Comparison of ENCODE assay signal across 8 cellular contexts in genomic region chr14:67411820-67412421, GRCh38. TPM values are rescaled to one million over a fixed set of nuclear protein-coding genes. Genes with fewer than 3 reads are reported as not detected.
A peak's percentile ranks its signal among the peaks of the same experiment; 100 is the strongest.
DNase-seq lines count a peak whose midpoint lies in the region; ATAC-seq and TF ChIP-seq lines count a peak whose summit lies in the region.

PLEK2 (minus strand) TSS chr14:67412165; CDS start chr14:67412059, 106 bp downstream.

- TF ChIP-seq CTCF in MCF 10A (IDR thresholded peaks at IDR 0.05; ENCODE audit: unreplicated experiment) = no peak
- TF ChIP-seq CTCF in right lobe of liver (IDR thresholded peaks at IDR 0.05) = no peak

- H3K27ac Mint-ChIP-seq in T-helper 1 cell treated with Interleukin-12 subunit alpha and Interleukin-12 subunit beta and Interleukin-4 antibody, amounts not matched to agents 30 μg/mL and 1 μg/mL, for 36 hours = no peak within 1 kb of the TSS
- peak within 1 kb of the TSS; percentile 63 for H3K27ac Mint-ChIP-seq in MCF 10A (ENCODE audit: low read depth, unreplicated experiment)
- no peak within 1 kb of the TSS for H3K27ac Mint-ChIP-seq in stimulated activated memory B cell treated with anti-CD40 and anti-IgM and Interleukin-4, amounts not matched to agents 10 μg/mL and 1 μg/mL and 100 μg/mL, for 72 hours

- no peaks in the 10 kb centered on the region for H3K36me3 ChIP-seq in right lobe of liver
- no peaks in the 10 kb centered on the region for H3K36me3 ChIP-seq in SJCRH30

- TF ChIP-seq POLR2A in right lobe of liver (IDR thresholded peaks at IDR 0.05) = peak; percentile 28

- DNase-seq in GM04504 (ENCODE audit: low read depth) = peak; percentile 20
- DNase-seq in MCF 10A (ENCODE audit: unreplicated experiment) = peak; percentile 81
- peak; percentile 69 to 78 (median 71) for DNase-seq in right lobe of liver
- no peak for DNase-seq in SJCRH30

- H3K4me1 Mint-ChIP-seq in T-helper 1 cell treated with Interleukin-12 subunit alpha and Interleukin-12 subunit beta and Interleukin-4 antibody, amounts not matched to agents 30 μg/mL and 1 μg/mL, for 36 hours (ENCODE audit: low read depth) = peaks cover 4% of the 10 kb centered on the region
- peaks cover 24% of the 10 kb centered on the region for H3K4me1 Mint-ChIP-seq in MCF 10A (ENCODE audit: insufficient read depth, unreplicated experiment)
- peaks cover 17% of the 10 kb centered on the region for H3K4me1 Mint-ChIP-seq in stimulated activated memory B cell treated with anti-CD40 and anti-IgM and Interleukin-4, amounts not matched to agents 10 μg/mL and 1 μg/mL and 100 μg/mL, for 72 hours

- H3K36me3 Mint-ChIP-seq in T-helper 1 cell treated with Interleukin-12 subunit alpha and Interleukin-12 subunit beta and Interleukin-4 antibody, amounts not matched to agents 30 μg/mL and 1 μg/mL, for 36 hours (ENCODE audit: low read depth) = no peaks in the 10 kb centered on the region
- no peaks in the 10 kb centered on the region for H3K36me3 Mint-ChIP-seq in MCF 10A (ENCODE audit: insufficient read depth, unreplicated experiment)
- no peaks in the 10 kb centered on the region for H3K36me3 Mint-ChIP-seq in stimulated activated memory B cell treated with anti-CD40 and anti-IgM and Interleukin-4, amounts not matched to agents 10 μg/mL and 1 μg/mL and 100 μg/mL, for 72 hours

- H3K4me1 ChIP-seq in right lobe of liver = peaks cover 0 to 12% (median 0%) of the 10 kb centered on the region in 4 donors
- H3K4me1 ChIP-seq in SJCRH30 = peaks cover 4% of the 10 kb centered on the region; the same call in 1 of the 2 replicates

- H3K27ac ChIP-seq in right lobe of liver = peak within 1 kb of the TSS in 1 of 3 donors; percentile 58
- no peak within 1 kb of the TSS for H3K27ac ChIP-seq in SJCRH30

- H3K4me3 ChIP-seq in right lobe of liver = peak within 1 kb of the TSS; percentile 35 to 60 (median 59)
- H3K4me3 ChIP-seq in SJCRH30 = no peak within 1 kb of the TSS

- POLR2A ChIA-PET in MCF 10A (lab: Yijun Ruan, JAX) = interaction anchor here (0.7 to 1.8 kb wide), 6 partner anchors 17 to 1131 kb away, joined by 3 to 13 read pairs (median 4); partner anchors contain the start of genes ATP6V1D and EIF2S1

- H3K9me3 Mint-ChIP-seq in T-helper 1 cell treated with Interleukin-12 subunit alpha and Interleukin-12 subunit beta and Interleukin-4 antibody, amounts not matched to agents 30 μg/mL and 1 μg/mL, for 36 hours = no peaks in the 10 kb centered on the region
- no peaks in the 10 kb centered on the region for H3K9me3 Mint-ChIP-seq in MCF 10A (ENCODE audit: unreplicated experiment)
- H3K9me3 Mint-ChIP-seq in stimulated activated memory B cell treated with anti-CD40 and anti-IgM and Interleukin-4, amounts not matched to agents 10 μg/mL and 1 μg/mL and 100 μg/mL, for 72 hours = no peaks in the 10 kb centered on the region

- no TSS peak for BruUV-seq in MCF 10A (replicated peaks; lab: Mats Ljungman, UMichigan)

- H3K27me3 Mint-ChIP-seq in T-helper 1 cell treated with Interleukin-12 subunit alpha and Interleukin-12 subunit beta and Interleukin-4 antibody, amounts not matched to agents 30 μg/mL and 1 μg/mL, for 36 hours (ENCODE audit: low read depth) = peaks cover 15% of the 10 kb centered on the region
- no peaks in the 10 kb centered on the region for H3K27me3 Mint-ChIP-seq in MCF 10A (ENCODE audit: insufficient read depth, unreplicated experiment)
- H3K27me3 Mint-ChIP-seq in stimulated activated memory B cell treated with anti-CD40 and anti-IgM and Interleukin-4, amounts not matched to agents 10 μg/mL and 1 μg/mL and 100 μg/mL, for 72 hours = peaks cover 28% of the 10 kb centered on the region

- H3K27me3 ChIP-seq in right lobe of liver (no peaks in the 10 kb centered on the region), SJCRH30 (no peaks in the 10 kb centered on the region)

- no peaks in the 10 kb centered on the region for H3K9me3 ChIP-seq in right lobe of liver
- H3K9me3 ChIP-seq in SJCRH30 (replicated peaks) = no peaks in the 10 kb centered on the region

- intact Hi-C loops in MCF 10A (cut with micrococcal nuclease) = no loop called here
- intact Hi-C loops in right lobe of liver (cut with DNase I) = no loop called here

- CTCF ChIA-PET in MCF 10A (lab: Yijun Ruan, JAX) = interaction anchor here (0.6 to 2.4 kb wide), 9 partner anchors 10 to 1899 kb away, joined by 3 to 19 read pairs (median 3); no protein-coding TSS in a partner anchor

- 4% methylated on average over 12 of the region's 63 CpGs for WGBS in right lobe of liver (ENCODE audit: insufficient coverage, low coverage, low lambda C conversion rate, missing lambda C conversion rate)

- H3K4me3 Mint-ChIP-seq in T-helper 1 cell treated with Interleukin-12 subunit alpha and Interleukin-12 subunit beta and Interleukin-4 antibody, amounts not matched to agents 30 μg/mL and 1 μg/mL, for 36 hours = peak within 1 kb of the TSS; percentile 48
- peak within 1 kb of the TSS; percentile 84 for H3K4me3 Mint-ChIP-seq in MCF 10A (ENCODE audit: unreplicated experiment)
- H3K4me3 Mint-ChIP-seq in stimulated activated memory B cell treated with anti-CD40 and anti-IgM and Interleukin-4, amounts not matched to agents 10 μg/mL and 1 μg/mL and 100 μg/mL, for 72 hours = peak within 1 kb of the TSS; percentile 36

- peak; percentile 55 to 69 (median 61) for ATAC-seq in right lobe of liver
- no peak for ATAC-seq in stimulated activated memory B cell treated with anti-CD40 and anti-IgM and Interleukin-4, amounts not matched to agents 10 μg/mL and 1 μg/mL and 100 μg/mL, for 72 hours
- no peak for ATAC-seq in HG02678 (IDR thresholded peaks at IDR 0.05; ENCODE audit: unreplicated experiment)
- ATAC-seq in HG03432 (IDR thresholded peaks at IDR 0.05; ENCODE audit: unreplicated experiment) = no peak

RNA-seq across cellular contexts. Expression of gene PLEK2, which starts in this region (rescaled TPM):
- 22.4 and 39.9 TPM in 2 replicates for total RNA-seq in MCF 10A (2022)
- 10 to 100 TPM in 4 of 6 experiments, 1 to 10 TPM in 2; 8.3 to 16.2 (median 12.1) TPM for total RNA-seq in right lobe of liver
- not detected in 2 replicates for total RNA-seq in SJCRH30 (2014; rRNA removed; shearing (Covaris generic))

Comparison
In these comparisons a context has a peak if more than half of its experiments do, and no peak if none do; other contexts are left out.
1. DNase-seq: peak in GM04504 (single experiment), MCF 10A (single experiment) and right lobe of liver (3 of 3); none in SJCRH30 (0 of 2).
2. ATAC-seq: peak in right lobe of liver (4 of 4); none in stimulated activated memory B cell treated with anti-CD40 and anti-IgM and Interleukin-4, amounts not matched to agents 10 μg/mL and 1 μg/mL and 100 μg/mL, for 72 hours (single experiment), HG02678 (single experiment) and HG03432 (single experiment).
3. Peak in every context shown above with its lines, with median percentiles within 50 percentile points of each other: H3K4me3 Mint-ChIP-seq.